Comparison of ENCODE assay signal across 14 cellular contexts in genomic region chr6:118679293-118679692, GRCh38. TPM values are rescaled to one million over a fixed set of nuclear protein-coding genes. Genes with fewer than 3 reads are reported as not detected.
DNase-seq lines count a peak whose midpoint lies in the region; ATAC-seq and TF ChIP-seq lines count a peak whose summit lies in the region.
"Had no signal": no experiment of that assay in that cellular context is flagged by ENCODE, and none has a peak within 500 bp of the region (broad histone marks: within the 10 kb centered on the region; RNA-seq: fewer than 3 reads in every experiment).

No MANE protein-coding gene starts in this region.

- H3K36me3 Mint-ChIP-seq in stimulated activated naive CD8-positive, alpha-beta T cell treated with anti-CD3 and anti-CD28 coated beads, Interleukin-15, Interleukin-2, amounts not matched to agents 100 ng/mL and 50 ng/mL, for 24 hours (ENCODE audit: low read depth) = peaks cover 35% of the 10 kb centered on the region
- no peaks in the 10 kb centered on the region for H3K36me3 Mint-ChIP-seq in activated T-helper 17 cell treated with anti-CD3 and anti-CD28 coated beads, Interleukin-2, amount 50 U/mL, for 72 hours (ENCODE audit: low read depth)

- no peak overlapping the region for H3K27ac ChIP-seq in WERI-Rb-1
- H3K27ac ChIP-seq: ascending aorta had no signal

- no peaks in the 10 kb centered on the region for H3K36me3 ChIP-seq in WERI-Rb-1
- H3K36me3 ChIP-seq: ascending aorta, BE2C had no signal

- intact Hi-C loops in left ventricle myocardium superior (cut with micrococcal nuclease) = no loop called here

- H3K4me3 ChIP-seq in foreskin fibroblast (ENCODE audit: low read depth in 1 of 2, low read length in 2 of 2) = no peak overlapping the region
- H3K4me3 ChIP-seq in WERI-Rb-1 (ENCODE audit: low read depth, low read length) = no peak overlapping the region
- H3K4me3 ChIP-seq: ascending aorta had no signal

- no peak for DNase-seq in stimulated activated naive CD8-positive, alpha-beta T cell treated with anti-CD3 and anti-CD28 coated beads, Interleukin-15, Interleukin-2, amounts not matched to agents 100 U/mL and 50 U/mL, for 24 hours
- DNase-seq in foreskin fibroblast = peak; percentile 44 to 63
- DNase-seq in WERI-Rb-1 = no peak
- DNase-seq in left ventricle myocardium superior = no peak
- no peak for DNase-seq in activated CD4-positive, alpha-beta T cell treated with anti-CD3 and anti-CD28 coated beads for 48 hours
- DNase-seq: BE2C; GDM1; KG1; stimulated activated CD8-positive, alpha-beta memory T cell treated with anti-CD3 and anti-CD28 coated beads, Interleukin-4, amount 100 ng/mL, for 48 hours; T-helper 1 cell had no signal

- TF ChIP-seq CTCF in foreskin fibroblast (IDR thresholded peaks at IDR 0.05; ENCODE audit: low read depth, low read length) = no peak
- TF ChIP-seq CTCF in WERI-Rb-1 (IDR thresholded peaks at IDR 0.05; ENCODE audit: low read depth, low read length) = no peak

- no peaks in the 10 kb centered on the region for H3K27me3 Mint-ChIP-seq in stimulated activated naive CD8-positive, alpha-beta T cell treated with anti-CD3 and anti-CD28 coated beads, Interleukin-15, Interleukin-2, amounts not matched to agents 100 ng/mL and 50 ng/mL, for 24 hours
- no peaks in the 10 kb centered on the region for H3K27me3 Mint-ChIP-seq in activated T-helper 17 cell treated with anti-CD3 and anti-CD28 coated beads, Interleukin-2, amount 50 U/mL, for 72 hours

- peak overlapping the region; percentile 65 for H3K27ac Mint-ChIP-seq in stimulated activated naive CD8-positive, alpha-beta T cell treated with anti-CD3 and anti-CD28 coated beads, Interleukin-15, Interleukin-2, amounts not matched to agents 100 ng/mL and 50 ng/mL, for 24 hours
- H3K27ac Mint-ChIP-seq in activated T-helper 17 cell treated with anti-CD3 and anti-CD28 coated beads, Interleukin-2, amount 50 U/mL, for 72 hours = no peak overlapping the region

- H3K4me3 Mint-ChIP-seq in stimulated activated naive CD8-positive, alpha-beta T cell treated with anti-CD3 and anti-CD28 coated beads, Interleukin-15, Interleukin-2, amounts not matched to agents 100 ng/mL and 50 ng/mL, for 24 hours = no peak overlapping the region
- H3K4me3 Mint-ChIP-seq in activated T-helper 17 cell treated with anti-CD3 and anti-CD28 coated beads, Interleukin-2, amount 50 U/mL, for 72 hours = peak overlapping the region; percentile 34

- H3K9me3 Mint-ChIP-seq in stimulated activated naive CD8-positive, alpha-beta T cell treated with anti-CD3 and anti-CD28 coated beads, Interleukin-15, Interleukin-2, amounts not matched to agents 100 ng/mL and 50 ng/mL, for 24 hours = peaks cover 12% of the 10 kb centered on the region
- no peaks in the 10 kb centered on the region for H3K9me3 Mint-ChIP-seq in activated T-helper 17 cell treated with anti-CD3 and anti-CD28 coated beads, Interleukin-2, amount 50 U/mL, for 72 hours

- H3K9me3 ChIP-seq in WERI-Rb-1 (ENCODE audit: severe bottlenecking) = no peaks in the 10 kb centered on the region
- H3K9me3 ChIP-seq: ascending aorta, BE2C had no signal

- no peak for ATAC-seq in stimulated activated naive CD8-positive, alpha-beta T cell treated with anti-CD3 and anti-CD28 coated beads, Interleukin-15, Interleukin-2, amounts not matched to agents 100 U/mL and 50 U/mL, for 24 hours
- ATAC-seq in activated T-helper 17 cell treated with anti-CD3 and anti-CD28 coated beads, Interleukin-2, amount 50 U/mL, for 72 hours (replicated peaks) = no peak
- ATAC-seq in HG03354 (IDR thresholded peaks at IDR 0.05; ENCODE audit: poor library complexity, severe bottlenecking, unreplicated experiment) = no peak
- ATAC-seq in left ventricle myocardium superior = no peak

- H3K4me1 Mint-ChIP-seq in stimulated activated naive CD8-positive, alpha-beta T cell treated with anti-CD3 and anti-CD28 coated beads, Interleukin-15, Interleukin-2, amounts not matched to agents 100 ng/mL and 50 ng/mL, for 24 hours (ENCODE audit: low read depth) = peaks cover 70% of the 10 kb centered on the region
- H3K4me1 Mint-ChIP-seq in activated T-helper 17 cell treated with anti-CD3 and anti-CD28 coated beads, Interleukin-2, amount 50 U/mL, for 72 hours = peaks cover 34% of the 10 kb centered on the region

- H3K27me3 ChIP-seq in WERI-Rb-1 (ENCODE audit: insufficient read depth, low read depth, severe bottlenecking) = no peaks in the 10 kb centered on the region
- H3K27me3 ChIP-seq: ascending aorta, BE2C had no signal

RNA-seq across cellular contexts. Expression of gene CEP85L, which starts 27.9 kb away (rescaled TPM):
- total RNA-seq in activated T-helper 17 cell treated with anti-CD3 and anti-CD28 coated beads, Interleukin-2, amount 50 U/mL, for 72 hours = 10 to 100 TPM; 32.3 to 46.2 TPM
- total RNA-seq in left ventricle myocardium superior = 14.5 TPM

Comparison
In these comparisons a context has a peak if more than half of its experiments do, and no peak if none do; other contexts are left out.
1. DNase-seq: peak in foreskin fibroblast (2 of 2); none in stimulated activated naive CD8-positive, alpha-beta T cell treated with anti-CD3 and anti-CD28 coated beads, Interleukin-15, Interleukin-2, amounts not matched to agents 100 U/mL and 50 U/mL, for 24 hours (single experiment), WERI-Rb-1 (single experiment), left ventricle myocardium superior (single experiment) and activated CD4-positive, alpha-beta T cell treated with anti-CD3 and anti-CD28 coated beads for 48 hours (single experiment).